In genomic region chr6:89829591-89830384, GRCh38 we compare ENCODE assay signal across 1 cellular context.
TF ChIP-seq lines count a peak whose summit lies in the region.

Gene CASP8AP2 (plus strand): TSS chr6:89829880.

TF ChIP-seq in K562, 482 proteins besides CTCF, POLR2A, EP300 and RAD21 (continued from another document and continues in another):
- TF ChIP-seq SOX6 (IDR thresholded peaks at IDR 0.05) (no peak), ZNF57 (CRISPR knock-in tag; IDR thresholded peaks at IDR 0.05) (no peak), U2AF1 (optimal IDR thresholded peaks at IDR 0.05; ENCODE audit: low read depth, low read length) (no peak), TAL1 (IDR thresholded peaks at IDR 0.05) (no peak), CC2D1A (IDR thresholded peaks at IDR 0.05) (no peak), MAZ (CRISPR knock-in tag; conservative IDR thresholded peaks at IDR 0.05 in 1 of 2, IDR thresholded peaks at IDR 0.05 in 1 of 2) (peak in 1 of 2 experiments; percentile 46; a peak in 3 of 4 replicates), MAFF (IDR thresholded peaks at IDR 0.05; ENCODE audit: low read length) (no peak), POLR2B (IDR thresholded peaks at IDR 0.05; ENCODE audit: low read depth, partially characterized antibody) (peak; percentile 58), CAMTA2 (CRISPR knock-in tag; conservative IDR thresholded peaks at IDR 0.05) (no peak), ARID4B (CRISPR knock-in tag; IDR thresholded peaks at IDR 0.05) (0 out of 2 replicates have a peak, but pooled peaks have one; percentile 14), ZNF740 (CRISPR knock-in tag; IDR thresholded peaks at IDR 0.05) (no peak), ZNF740 (tag; IDR thresholded peaks at IDR 0.05) (no peak), IRF2 (CRISPR knock-in tag; IDR thresholded peaks at IDR 0.05) (no peak), CBFA2T2 (conservative IDR thresholded peaks at IDR 0.05) (no peak), ZNF586 (CRISPR knock-in tag; conservative IDR thresholded peaks at IDR 0.05) (no peak), FOXA3 (CRISPR knock-in tag; conservative IDR thresholded peaks at IDR 0.05 in 1 of 2, IDR thresholded peaks at IDR 0.05 in 1 of 2) (no peak), PHF20 (IDR thresholded peaks at IDR 0.05; ENCODE audit: partially characterized antibody) (no peak), SREBF2 (CRISPR knock-in tag; IDR thresholded peaks at IDR 0.05) (no peak), KDM2B (CRISPR knock-in tag; IDR thresholded peaks at IDR 0.05) (no peak), BCLAF1 (IDR thresholded peaks at IDR 0.05; ENCODE audit: borderline replicate concordance in 1 of 2, control insufficient read depth in 1 of 2, low read depth in 2 of 2, low read length in 1 of 2) (no peak), ZNF655 (CRISPR knock-in tag; IDR thresholded peaks at IDR 0.05) (no peak), TAF1 (IDR thresholded peaks at IDR 0.05; ENCODE audit: control insufficient read depth, extremely low read depth, insufficient read depth, low read length, severe bottlenecking) (peak; percentile 50), FOS (IDR thresholded peaks at IDR 0.05; ENCODE audit: extremely low read depth, insufficient read length) (peak; percentile 77), SPI1 (IDR thresholded peaks at IDR 0.05; ENCODE audit: borderline replicate concordance, low read depth, low read length) (no peak), SP2 (IDR thresholded peaks at IDR 0.05; ENCODE audit: extremely low read depth, low read depth, low read length, poor library complexity, severe bottlenecking) (peak; percentile 64), NR2C1 (IDR thresholded peaks at IDR 0.05) (peak; percentile 42), NR2C1 (tag; IDR thresholded peaks at IDR 0.05) (no peak), EP400 (IDR thresholded peaks at IDR 0.05) (peak; percentile 76), GTF3C2 (IDR thresholded peaks at IDR 0.05; ENCODE audit: borderline replicate concordance, extremely low read depth, insufficient read length) (no peak), PPARD (CRISPR knock-in tag; IDR thresholded peaks at IDR 0.05) (no peak), MYC (IDR thresholded peaks at IDR 0.05; ENCODE audit: low read depth, low read length) (peak; percentile 40), MYC (CRISPR knock-in tag; IDR thresholded peaks at IDR 0.05; ENCODE audit: borderline replicate concordance, low read depth) (no peak), BRCA1 (IDR thresholded peaks at IDR 0.05) (no peak), BRCA1 (CRISPR knock-in tag; IDR thresholded peaks at IDR 0.05) (no peak), PHF8 (IDR thresholded peaks at IDR 0.05; ENCODE audit: borderline replicate concordance, low read length) (peak; percentile 86; the same call in 1 of the 2 replicates), TAF9B (IDR thresholded peaks at IDR 0.05; ENCODE audit: partially characterized antibody) (no peak), ADNP (tag; IDR thresholded peaks at IDR 0.05) (no peak), ZNF449 (CRISPR knock-in tag; IDR thresholded peaks at IDR 0.05) (no peak), POLR2G (IDR thresholded peaks at IDR 0.05; ENCODE audit: low read depth, low read length) (peak; percentile 90), TBL1XR1 (IDR thresholded peaks at IDR 0.05; ENCODE audit: low read length in 2 of 2) (no peak), ARID3B (CRISPR knock-in tag; IDR thresholded peaks at IDR 0.05; ENCODE audit: borderline replicate concordance) (no peak), KLF16 (IDR thresholded peaks at IDR 0.05) (no peak), KDM5B (IDR thresholded peaks at IDR 0.05; ENCODE audit: insufficient replicate concordance, low read depth, low read length) (peak; percentile 69), ZNF445 (CRISPR knock-in tag; IDR thresholded peaks at IDR 0.05; ENCODE audit: low read depth) (no peak), ELK3 (CRISPR knock-in tag; IDR thresholded peaks at IDR 0.05) (no peak), ZKSCAN3 (CRISPR knock-in tag; IDR thresholded peaks at IDR 0.05) (no peak), ZNF766 (CRISPR knock-in tag; conservative IDR thresholded peaks at IDR 0.05) (no peak), DPF2 (IDR thresholded peaks at IDR 0.05) (no peak), MCM5 (IDR thresholded peaks at IDR 0.05; ENCODE audit: low read depth) (no peak), NR4A1 (CRISPR knock-in tag; IDR thresholded peaks at IDR 0.05) (0 out of 2 replicates have a peak, but pooled peaks have one; percentile 66), NR4A1 (tag; IDR thresholded peaks at IDR 0.05) (no peak), BRD9 (IDR thresholded peaks at IDR 0.05; ENCODE audit: low read depth, partially characterized antibody) (no peak), SMC3 (conservative IDR thresholded peaks at IDR 0.05; ENCODE audit: insufficient read depth, low read depth, low read length) (no peak), PTBP1 (IDR thresholded peaks at IDR 0.05; ENCODE audit: low read depth, low read length) (no peak)
